Comparison of ENCODE assay signal across 8 cellular contexts in genomic region chr22:40044102-40044869, GRCh38. TPM values are rescaled to one million over a fixed set of nuclear protein-coding genes. Genes with fewer than 3 reads are reported as not detected.
A peak's percentile ranks its signal among the peaks of the same experiment; 100 is the strongest.
DNase-seq lines count a peak whose midpoint lies in the region; ATAC-seq and TF ChIP-seq lines count a peak whose summit lies in the region.

No MANE protein-coding gene starts in this region.

- DNase-seq in COLO668 (lab: John Stamatoyannopoulos, UW; ENCODE audit: unreplicated experiment): peak; percentile 96
- DNase-seq in GM20000 (ENCODE audit: low spot score): peak; percentile 98
- DNase-seq in HS-5 (ENCODE audit: low read depth): peak; percentile 98
- DNase-seq in NK-92 (lab: John Stamatoyannopoulos, UW; ENCODE audit: unreplicated experiment): peak; percentile 87
- DNase-seq in activated CD8-positive, alpha-beta memory T cell treated with anti-CD3 and anti-CD28 coated beads for 24 hours: peak; percentile 99
- peak; percentile 96 for DNase-seq in effector CD4-positive, alpha-beta T cell
- DNase-seq in lower lobe of right lung: peak; percentile 97
- DNase-seq in stimulated activated CD4-positive, alpha-beta T cell treated with anti-CD3 and anti-CD28 coated beads, TNF-alpha, amount 100 ng/mL, for 1 hour (ENCODE audit: low read depth in 3 of 3, low spot score in 1 of 3): peak; percentile 96 to 97 (median 97)

- no peaks in the 10 kb centered on the region for H3K36me3 ChIP-seq in lower lobe of right lung

- no peaks in the 10 kb centered on the region for H3K9me3 ChIP-seq in lower lobe of right lung

- intact Hi-C loops in lower lobe of right lung (cut with DNase I): no loop called here

- peak overlapping the region; percentile 71 for H3K4me3 ChIP-seq in lower lobe of right lung

- no peaks in the 10 kb centered on the region for H3K27me3 ChIP-seq in lower lobe of right lung (ENCODE audit: low read depth)

- TF ChIP-seq CTCF in GM20000 (IDR thresholded peaks at IDR 0.05; ENCODE audit: extremely low read depth, missing control alignments) (no peak), lower lobe of right lung (IDR thresholded peaks at IDR 0.05) (no peak)

- ATAC-seq in lower lobe of right lung: peak; percentile 97

- peaks cover 51% of the 10 kb centered on the region for H3K4me1 ChIP-seq in lower lobe of right lung

- peak overlapping the region; percentile 95 for H3K27ac ChIP-seq in lower lobe of right lung

RNA-seq across cellular contexts. Expression of gene FAM83F, which starts 49.5 kb away (rescaled TPM):
- total RNA-seq in lower lobe of right lung: 1.4 TPM

Comparison
In these comparisons a context has a peak if more than half of its experiments do, and no peak if none do; other contexts are left out.
1. Peak in every context shown above with its lines: DNase-seq, ATAC-seq, H3K4me3 ChIP-seq and H3K27ac ChIP-seq.